Comparison of ENCODE assay signal across 8 cellular contexts in genomic region chr2:86199834-86200177, GRCh38. TPM values are rescaled to one million over a fixed set of nuclear protein-coding genes. Genes with fewer than 3 reads are reported as not detected.
DNase-seq lines count a peak whose midpoint lies in the region; ATAC-seq, FAIRE-seq and TF ChIP-seq lines count a peak whose summit lies in the region.

No MANE protein-coding gene starts in this region.

- TF ChIP-seq CTCF in PC-3 (conservative IDR thresholded peaks at IDR 0.05; ENCODE audit: low read depth, low read length), result no peak
- TF ChIP-seq CTCF in epithelial cell of proximal tubule (conservative IDR thresholded peaks at IDR 0.05; ENCODE audit: low read depth, low read length), result no peak
- TF ChIP-seq CTCF in pancreas (IDR thresholded peaks at IDR 0.05), result no peak

- H3K79me2 ChIP-seq in PC-3 (ENCODE audit: low read length), result peaks cover 63% of the 10 kb centered on the region

- BruUV-seq in PC-3 (replicated peaks; lab: Mats Ljungman, UMichigan), result no TSS peak

- DNase-seq in DMS114 treated with DMSO at 0.1 percent for 48 hours (lab: John Stamatoyannopoulos, UW; ENCODE audit: unreplicated experiment) (peak; percentile 49), PC-3 (no peak), epithelial cell of proximal tubule (ENCODE audit: low read depth) (no peak), pancreas (no peak), MV-4-11 (lab: John Stamatoyannopoulos, UW) (no peak), GOT3 (lab: John Stamatoyannopoulos, UW) (no peak), G401 (ENCODE audit: low spot score) (no peak)

- CTCF ChIA-PET in PC-3 (lab: Charles Lee), result no interaction called here

- H3K9me2 ChIP-seq in PC-3 (replicated peaks; ENCODE audit: low read length), result no peaks in the 10 kb centered on the region

- H3K27ac ChIP-seq in PC-3 (ENCODE audit: low read length) (peak overlapping the region; percentile 30; the same call in 1 of the 2 replicates), pancreas (peak overlapping the region in 3 of 4 donors; percentile 29 to 76 (median 72))

- intact Hi-C loops in PC-3 (cut with micrococcal nuclease), result no loop called here
- intact Hi-C loops in pancreas (cut with DNase I), result no loop called here

- in situ Hi-C loops in G401 (cut with HindIII; ENCODE audit: low sequenced_read_pairs), result no loop called here

- peak overlapping the region; percentile 92 for H3K4me2 ChIP-seq in PC-3 (ENCODE audit: low read length)

- WGBS in pancreas, 2 donors, result 0 to 1% methylated on average over 8 of the region's 8 CpGs

- 0 out of 2 replicates have a peak, but pooled peaks cover 6% of the 10 kb centered on the region for H4K20me1 ChIP-seq in PC-3 (ENCODE audit: low read length)

- peaks cover 16% of the 10 kb centered on the region for H3K4me1 ChIP-seq in PC-3 (ENCODE audit: insufficient read depth, low read length)
- H3K4me1 ChIP-seq in pancreas, result peaks cover 0 to 29% (median 0%) of the 10 kb centered on the region in 3 donors

- ATAC-seq in PC-3 (no peak), pancreas (no peak), GM18909 (IDR thresholded peaks at IDR 0.05; ENCODE audit: poor library complexity, unreplicated experiment) (no peak)

- POLR2A ChIA-PET in PC-3 (lab: Charles Lee; ENCODE audit: unreplicated experiment), result no interaction called here

- no peaks in the 10 kb centered on the region for H3F3A ChIP-seq in PC-3 (ENCODE audit: low read length, unreplicated experiment)

- H3K9ac ChIP-seq in PC-3 (ENCODE audit: low read length), result peak overlapping the region; percentile 86

- H3K27me3 ChIP-seq in PC-3 (ENCODE audit: low read length) (no peaks in the 10 kb centered on the region), pancreas (no peaks in the 10 kb centered on the region)

- H3K4me3 ChIP-seq in PC-3 (ENCODE audit: low read length), result peak overlapping the region; percentile 86
- H3K4me3 ChIP-seq in epithelial cell of proximal tubule (ENCODE audit: low read depth, low read length), result peak overlapping the region; percentile 98
- peak overlapping the region; percentile 42 to 80 (median 64) for H3K4me3 ChIP-seq in pancreas

- H3K36me3 ChIP-seq in PC-3 (ENCODE audit: low read depth, low read length) (no peaks in the 10 kb centered on the region; the same call in 1 of the 2 replicates), pancreas (no peaks in the 10 kb centered on the region)

- FAIRE-seq in pancreas (lab: Jason Lieb, UNC), result no peak

- H3K9me3 ChIP-seq in PC-3 (ENCODE audit: low read length) (no peaks in the 10 kb centered on the region), pancreas (no peaks in the 10 kb centered on the region)

- peak overlapping the region; percentile 81 for H2AFZ ChIP-seq in PC-3 (ENCODE audit: low read length)

RNA-seq across cellular contexts. Expression of gene MRPL35, which starts 0.5 kb away (rescaled TPM):
- total RNA-seq in PC-3 (2014; rRNA removed), result 27.4 and 39.3 TPM in 2 replicates
- 20.9 and 44.9 TPM in 2 replicates for total RNA-seq in epithelial cell of proximal tubule
- total RNA-seq in pancreas, result 10 to 100 TPM in 4 of 6 donors, 1 to 10 TPM in 2; 6.1 to 17.5 (median 13.9) TPM
- polyA plus RNA-seq in pancreas, result 10 to 100 TPM in 1 of 2 donors, 1 to 10 TPM in 1; 9.1 to 12.0 TPM
- total RNA-seq in G401 (2014; rRNA removed; shearing (Covaris generic)), result 82.6 and 91.3 TPM in 2 replicates

RNA-seq across cellular contexts. Expression of gene IMMT, which starts 4.5 kb away (rescaled TPM):
- 97.7 and 106 TPM in 2 replicates for total RNA-seq in PC-3 (2014; rRNA removed)
- 78.1 and 98.3 TPM in 2 replicates for total RNA-seq in epithelial cell of proximal tubule
- 10 to 100 TPM; 28.7 to 44.5 (median 38.2) TPM for total RNA-seq in pancreas
- 10 to 100 TPM; 18.1 to 39.3 TPM for polyA plus RNA-seq in pancreas
- 85.7 and 113 TPM in 2 replicates for total RNA-seq in G401 (2014; rRNA removed; shearing (Covaris generic))
